In genomic region chr4:175127314-175127713, GRCh38 we compare ENCODE assay signal across 22 cellular contexts.
DNase-seq lines count a peak whose midpoint lies in the region; ATAC-seq and TF ChIP-seq lines count a peak whose summit lies in the region.
"Had no signal": no experiment of that assay in that cellular context is flagged by ENCODE, and none has a peak within 500 bp of the region (broad histone marks: within the 10 kb centered on the region; RNA-seq: fewer than 3 reads in every experiment).

No MANE protein-coding gene starts in this region.

- H3K4me3 ChIP-seq in astrocyte of the spinal cord (ENCODE audit: low read depth, low read length) (no peak overlapping the region), fibroblast of villous mesenchyme (ENCODE audit: low read depth, low read length) (no peak overlapping the region)
- H3K4me3 ChIP-seq: cardiac muscle cell, esophagus squamous epithelium had no signal

- peak; percentile 33 for DNase-seq in A172 (ENCODE audit: low spot score)
- DNase-seq in HT-29 (ENCODE audit: low spot score) = peak; percentile 2
- peak; percentile 57 for DNase-seq in astrocyte of the spinal cord (ENCODE audit: low read depth, low spot score)
- peak; percentile 38 for DNase-seq in fibroblast of villous mesenchyme (ENCODE audit: low read depth)
- no peak for DNase-seq in DMS53 (lab: John Stamatoyannopoulos, UW)
- DNase-seq in stimulated activated CD4-positive, alpha-beta T cell treated with anti-CD3 and anti-CD28 coated beads, Interleukin-12 subunit alpha, Interleukin-12 subunit beta, amount 100 ng/mL, for 4 hours = no peak
- no peak for DNase-seq in SW480 (ENCODE audit: low spot score)
- DNase-seq: activated CD4-positive, alpha-beta memory T cell treated with anti-CD3 and anti-CD28 coated beads for 36 hours; CD8-positive, alpha-beta memory T cell; cortex of kidney; DMS79; esophagus squamous epithelium; head of caudate nucleus; left colon; MM.1S; NCI-H1436 treated with DMSO at 0.1 percent for 48 hours; SHP77; SW 1271; trophoblast cell had no signal

- ATAC-seq in HG03354 (IDR thresholded peaks at IDR 0.05; ENCODE audit: poor library complexity, severe bottlenecking, unreplicated experiment) = no peak
- ATAC-seq: activated CD4-positive, CD25-positive, alpha-beta regulatory T cell treated with anti-CD3 and anti-CD28 coated beads, Interleukin-2, amount 50 U/mL, for 24 hours; left colon had no signal

- no peak for TF ChIP-seq CTCF in astrocyte of the spinal cord (IDR thresholded peaks at IDR 0.05; ENCODE audit: low read depth, low read length)
- TF ChIP-seq CTCF in fibroblast of villous mesenchyme (IDR thresholded peaks at IDR 0.05; ENCODE audit: insufficient read depth, low read depth, low read length) = no peak

- in situ Hi-C loops in astrocyte of the spinal cord (cut with HindIII; ENCODE audit: low sequenced_read_pairs) = no loop called here

Comparison
In these comparisons a context has a peak if more than half of its experiments do, and no peak if none do; other contexts are left out.
1. DNase-seq: peak in A172 (single experiment), HT-29 (single experiment), astrocyte of the spinal cord (single experiment) and fibroblast of villous mesenchyme (single experiment); none in DMS53 (single experiment), stimulated activated CD4-positive, alpha-beta T cell treated with anti-CD3 and anti-CD28 coated beads, Interleukin-12 subunit alpha, Interleukin-12 subunit beta, amount 100 ng/mL, for 4 hours (single experiment) and SW480 (single experiment).